Comparison of ENCODE assay signal across 8 cellular contexts in the genomic region with DNA sequence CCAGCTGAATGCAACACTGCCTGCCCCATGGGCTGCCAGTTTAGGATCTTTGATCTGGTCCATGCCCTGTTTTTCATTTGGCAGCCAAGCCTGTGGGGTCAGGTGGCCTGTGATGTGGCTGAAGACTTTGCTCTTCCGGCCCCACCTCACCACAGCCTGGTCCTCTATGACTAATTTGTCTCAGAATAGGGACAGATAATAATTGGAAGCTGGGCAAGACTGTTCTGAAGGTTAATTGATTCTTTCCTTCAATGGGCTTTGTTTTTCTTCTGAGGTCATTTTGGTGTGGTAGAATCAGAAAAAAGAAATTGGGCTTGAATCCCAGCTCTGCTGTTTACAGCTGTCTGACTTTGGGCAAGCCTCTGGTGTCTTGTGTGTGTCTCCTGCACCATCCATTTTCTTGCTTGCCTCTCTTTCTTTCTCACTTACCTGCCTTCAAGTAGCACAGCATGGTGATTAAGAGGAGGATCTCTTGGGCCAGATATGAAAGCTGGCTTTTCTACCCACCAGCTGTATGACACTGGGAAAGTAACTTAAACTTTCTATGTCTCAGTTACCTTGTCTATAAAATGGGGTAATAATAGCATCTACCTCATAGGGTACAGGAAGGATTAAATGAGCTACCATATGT.
DNase-seq lines count a peak whose midpoint lies in the region; ATAC-seq and TF ChIP-seq lines count a peak whose summit lies in the region.

No MANE protein-coding gene starts in this region.

- TF ChIP-seq CTCF in GM13977 (IDR thresholded peaks at IDR 0.05; ENCODE audit: extremely low read depth, insufficient read depth, missing control alignments), result no peak

- peak; percentile 88 for ATAC-seq in GM21737 (IDR thresholded peaks at IDR 0.05; ENCODE audit: unreplicated experiment)
- peak; percentile 70 for ATAC-seq in stimulated activated naive B cell treated with anti-CD40 and anti-IgM and Interleukin-4, amounts not matched to agents 10 μg/mL and 1 μg/mL and 100 μg/mL, for 72 hours (replicated peaks)

- H3K27me3 Mint-ChIP-seq in stimulated activated naive B cell treated with anti-CD40 and anti-IgM and Interleukin-4, amounts not matched to agents 10 μg/mL and 1 μg/mL and 100 μg/mL, for 72 hours, result no peaks in the 10 kb centered on the region

- peaks cover 20 to 21% of the 10 kb centered on the region in 2 donors for H3K36me3 Mint-ChIP-seq in stimulated activated naive B cell treated with anti-CD40 and anti-IgM and Interleukin-4, amounts not matched to agents 10 μg/mL and 1 μg/mL and 100 μg/mL, for 72 hours

- DNase-seq in GM13977 (ENCODE audit: low spot score) (peak; percentile 40), NCI-H69 (lab: John Stamatoyannopoulos, UW) (peak; percentile 53), fibroblast of peridontal ligament (ENCODE audit: extremely low read depth) (peak; percentile 64), NCI-H2029 (lab: John Stamatoyannopoulos, UW) (no peak), NCI-H187 treated with DMSO at 0.1 percent for 48 hours (lab: John Stamatoyannopoulos, UW) (no peak), GDM1 (lab: John Stamatoyannopoulos, UW) (no peak)
- DNase-seq in stimulated activated naive B cell treated with anti-CD40 and anti-IgM and Interleukin-4, amounts not matched to agents 10 μg/mL and 1 μg/mL and 100 μg/mL, for 72 hours, result no peak

- H3K4me1 Mint-ChIP-seq in stimulated activated naive B cell treated with anti-CD40 and anti-IgM and Interleukin-4, amounts not matched to agents 10 μg/mL and 1 μg/mL and 100 μg/mL, for 72 hours, result peaks cover 3 to 9% of the 10 kb centered on the region in 2 donors

- no peak overlapping the region for H3K4me3 Mint-ChIP-seq in stimulated activated naive B cell treated with anti-CD40 and anti-IgM and Interleukin-4, amounts not matched to agents 10 μg/mL and 1 μg/mL and 100 μg/mL, for 72 hours

- H3K27ac Mint-ChIP-seq in stimulated activated naive B cell treated with anti-CD40 and anti-IgM and Interleukin-4, amounts not matched to agents 10 μg/mL and 1 μg/mL and 100 μg/mL, for 72 hours, result no peak overlapping the region

- H3K9me3 Mint-ChIP-seq in stimulated activated naive B cell treated with anti-CD40 and anti-IgM and Interleukin-4, amounts not matched to agents 10 μg/mL and 1 μg/mL and 100 μg/mL, for 72 hours, result no peaks in the 10 kb centered on the region

- in situ Hi-C loops in GM13977 (cut with MboI; ENCODE audit: low pct_unique_long_range_greater_than_20kb, low sequenced_read_pairs, unreplicated experiment), result loop anchor here (10.0 kb wide), 1 partner anchor 48 kb away; no protein-coding TSS in a partner anchor

Comparison
In these comparisons a context has a peak if more than half of its experiments do, and no peak if none do; other contexts are left out.
1. DNase-seq: peak in GM13977 (single experiment), NCI-H69 (single experiment) and fibroblast of peridontal ligament (single experiment); none in stimulated activated naive B cell treated with anti-CD40 and anti-IgM and Interleukin-4, amounts not matched to agents 10 μg/mL and 1 μg/mL and 100 μg/mL, for 72 hours (single experiment), NCI-H2029 (single experiment), NCI-H187 treated with DMSO at 0.1 percent for 48 hours (single experiment) and GDM1 (single experiment).